8 cellular contexts compared by ENCODE assay signal in genomic region chr16:68244903-68245853, GRCh38. TPM values are rescaled to one million over a fixed set of nuclear protein-coding genes. Genes with fewer than 3 reads are reported as not detected.
DNase-seq lines count a peak whose midpoint lies in the region; ATAC-seq and TF ChIP-seq lines count a peak whose summit lies in the region.

Gene PLA2G15 (plus strand): TSS chr16:68245373. CDS start chr16:68245427, 54 bp downstream.

- DNase-seq in HFFc6 (peak; percentile 93), NAMALWA (ENCODE audit: low spot score) (peak; percentile 93), amygdala (lab: John Stamatoyannopoulos, UW) (peak; percentile 53 to 97 (median 92)), left ventricle myocardium superior (peak; percentile 99), psoas muscle (peak; percentile 98 to 99), ureter (ENCODE audit: low spot score) (peak; percentile 98)

- peak; percentile 94 for ATAC-seq in left ventricle myocardium superior
- ATAC-seq in psoas muscle = peak; percentile 91 to 96 (median 93)

- TF ChIP-seq CTCF in GM12875 (IDR thresholded peaks at IDR 0.05; ENCODE audit: borderline replicate concordance, insufficient read depth, low read depth, low read length) (0 out of 2 replicates have a peak, but pooled peaks have one; percentile 2), HFFc6 (IDR thresholded peaks at IDR 0.05) (no peak), psoas muscle (IDR thresholded peaks at IDR 0.05) (no peak)

- no peaks in the 10 kb centered on the region for H3K9me3 Mint-ChIP-seq in HFFc6

- no peaks in the 10 kb centered on the region for H3K9me3 ChIP-seq in psoas muscle

- no peaks in the 10 kb centered on the region; the same call in 1 of the 2 replicates for H3K27me3 Mint-ChIP-seq in HFFc6 (ENCODE audit: insufficient read depth)

- H3K27me3 ChIP-seq in psoas muscle (ENCODE audit: insufficient read depth in 3 of 3, low read length in 2 of 3) = no peaks in the 10 kb centered on the region

- 0 to 1% (median 1%) methylated on average over 65 to 75 of the region's 75 CpGs for WGBS in psoas muscle, 3 donors

- H3K27ac ChIP-seq in psoas muscle = peak within 1 kb of the TSS; percentile 92

- peak within 1 kb of the TSS; percentile 95 for H3K4me3 Mint-ChIP-seq in HFFc6

- H3K4me1 ChIP-seq in psoas muscle = peaks cover 48% of the 10 kb centered on the region

- peak within 1 kb of the TSS; percentile 85 for H3K27ac Mint-ChIP-seq in HFFc6

- H3K36me3 ChIP-seq in psoas muscle (ENCODE audit: insufficient read depth in 1 of 2, low read depth in 1 of 2) = peaks cover 0 to 15% of the 10 kb centered on the region in 2 donors

- intact Hi-C loops in T-helper 1 cell treated with Interleukin-12 subunit alpha and Interleukin-12 subunit beta and Interleukin-4 antibody, amounts not matched to agents 30 ng/mL and 1 ng/mL, for 36 hours (cut with micrococcal nuclease) = loop anchor here (1.0 kb wide), 7 partner anchors 8 to 293 kb away; partner anchors contain the start of genes SLC7A6, SLC7A6OS and SMPD3
- intact Hi-C loops in left ventricle myocardium superior (cut with micrococcal nuclease) (loop anchor here (5.0 kb wide), 1 partner anchor 82 kb away; no protein-coding TSS in a partner anchor), psoas muscle (cut with DNase I) (no loop called here)

- peaks cover 8% of the 10 kb centered on the region; the same call in 1 of the 2 replicates for H3K36me3 Mint-ChIP-seq in HFFc6 (ENCODE audit: low read depth)

- peaks cover 34% of the 10 kb centered on the region for H3K4me1 Mint-ChIP-seq in HFFc6 (ENCODE audit: low read depth)

- peak within 1 kb of the TSS; percentile 75 for H3K4me3 ChIP-seq in GM12875 (ENCODE audit: low read depth, low read length)
- H3K4me3 ChIP-seq in psoas muscle = peak within 1 kb of the TSS; percentile 85

RNA-seq across cellular contexts. Expression of gene PLA2G15, which starts in this region (rescaled TPM):
- 10 to 100 TPM; 40.1 to 47.4 (median 44.4) TPM for total RNA-seq in HFFc6 (2021; fragmentation: NEBNext Ultra II Directional; extraction: Animal tissue kit (Norgen Biotek cat#: 25700))
- 11.1 and 11.8 TPM in 2 replicates for total RNA-seq in T-helper 1 cell treated with Interleukin-12 subunit alpha and Interleukin-12 subunit beta and Interleukin-4 antibody, amounts not matched to agents 30 ng/mL and 1 ng/mL, for 36 hours
- total RNA-seq in left ventricle myocardium superior = 33.8 TPM
- 10 to 100 TPM; 28.0 to 65.0 (median 31.0) TPM for total RNA-seq in psoas muscle
- polyA plus RNA-seq in psoas muscle = 10 to 100 TPM; 13.0 to 31.7 (median 22.6) TPM
- total RNA-seq in ureter = 15.9 TPM

Comparison
In these comparisons a context has a peak if more than half of its experiments do, and no peak if none do; other contexts are left out.
1. Peak in every context shown above with its lines: DNase-seq, ATAC-seq, H3K4me3 ChIP-seq and H3K27ac ChIP-seq.
2. intact Hi-C loops: an anchor here in T-helper 1 cell treated with Interleukin-12 subunit alpha and Interleukin-12 subunit beta and Interleukin-4 antibody, amounts not matched to agents 30 ng/mL and 1 ng/mL, for 36 hours (1.0 kb wide) and left ventricle myocardium superior (5.0 kb wide); none called in psoas muscle.